16 cellular contexts compared by ENCODE assay signal in genomic region chr17:83180996-83181481, GRCh38.
DNase-seq lines count a peak whose midpoint lies in the region; ATAC-seq and TF ChIP-seq lines count a peak whose summit lies in the region.
"Had no signal": no experiment of that assay in that cellular context is flagged by ENCODE, and none has a peak within 500 bp of the region (broad histone marks: within the 10 kb centered on the region; RNA-seq: fewer than 3 reads in every experiment).

No MANE protein-coding gene starts in this region.

- no peak for DNase-seq in activated CD4-positive, alpha-beta T cell treated with anti-CD3 and anti-CD28 coated beads for 36 hours
- no peak for DNase-seq in activated CD4-positive, alpha-beta T cell treated with anti-CD3 and anti-CD28 coated beads, Interleukin-2, amount 50 U/mL, for 4 hours
- DNase-seq in GM12864 (ENCODE audit: low read depth) (no peak), WTC11 (ENCODE audit: low spot score) (peak; percentile 8), mucosa of gallbladder (ENCODE audit: low spot score) (peak; percentile 8), substantia nigra (lab: John Stamatoyannopoulos, UW) (no peak), KBM-7 (no peak), RKO (ENCODE audit: low spot score) (no peak)
- DNase-seq: activated CD4-positive, alpha-beta T cell treated with anti-CD3 and anti-CD28 coated beads, Interleukin-2, amount 10 ng/mL, durations not matched to agents 24 days and 14 days; Calu3; erythroblast; kidney glomerular epithelial cell; MM.1S had no signal

- no peaks in the 10 kb centered on the region for H3K36me3 Mint-ChIP-seq in activated CD4-positive, alpha-beta T cell treated with anti-CD3 and anti-CD28 coated beads for 36 hours (ENCODE audit: low read depth)
- no peaks in the 10 kb centered on the region for H3K36me3 Mint-ChIP-seq in WTC11

- intact Hi-C loops in activated CD4-positive, alpha-beta T cell treated with anti-CD3 and anti-CD28 coated beads for 36 hours (cut with DNase I, micrococcal nuclease) = no loop called here

- POLR2A ChIA-PET in activated CD4-positive, alpha-beta T cell treated with anti-CD3 and anti-CD28 coated beads for 36 hours (lab: Charles Lee) = no interaction called here
- POLR2A ChIA-PET in WTC11 (lab: Charles Lee) = no interaction called here

- H3K9me3 Mint-ChIP-seq in activated CD4-positive, alpha-beta T cell treated with anti-CD3 and anti-CD28 coated beads for 36 hours (ENCODE audit: low read depth) = no peaks in the 10 kb centered on the region
- 0 out of 2 replicates have a peak, but pooled peaks cover 2% of the 10 kb centered on the region for H3K9me3 Mint-ChIP-seq in WTC11
- H3K9me3 Mint-ChIP-seq: activated CD4-positive, alpha-beta T cell treated with anti-CD3 and anti-CD28 coated beads, Interleukin-2, amount 10 ng/mL, durations not matched to agents 24 days and 14 days; T-helper 1 cell treated with Interleukin-12 subunit alpha and Interleukin-12 subunit beta and Interleukin-4 antibody, amounts not matched to agents 30 μg/mL and 1 μg/mL, for 36 hours had no signal

- CTCF ChIA-PET in activated CD4-positive, alpha-beta T cell treated with anti-CD3 and anti-CD28 coated beads for 36 hours (lab: Charles Lee) = interaction anchor here (1.2 kb wide), 1 partner anchor 10 kb away, joined by 4 read pairs; no protein-coding TSS in a partner anchor
- CTCF ChIA-PET in WTC11 (lab: Charles Lee) = interaction anchor here (0.5 to 1.4 kb wide), 5 partner anchors 36 to 284 kb away, joined by 3 to 5 read pairs (median 3); partner anchors contain the start of gene METRNL

- no peak overlapping the region for H3K27ac ChIP-seq in substantia nigra (ENCODE audit: low read depth, low read length, poor library complexity, severe bottlenecking)
- H3K27ac ChIP-seq: heart left ventricle had no signal

- H3K27ac Mint-ChIP-seq in activated CD4-positive, alpha-beta T cell treated with anti-CD3 and anti-CD28 coated beads for 36 hours = no peak overlapping the region
- no peak overlapping the region for H3K27ac Mint-ChIP-seq in WTC11
- H3K27ac Mint-ChIP-seq: activated CD4-positive, alpha-beta T cell treated with anti-CD3 and anti-CD28 coated beads, Interleukin-2, amount 10 ng/mL, durations not matched to agents 24 days and 14 days; progenitor cell of endocrine pancreas; T-helper 1 cell treated with Interleukin-12 subunit alpha and Interleukin-12 subunit beta and Interleukin-4 antibody, amounts not matched to agents 30 μg/mL and 1 μg/mL, for 36 hours had no signal

- in situ Hi-C loops in KBM-7 (cut with MboI; ENCODE audit: low pct_unique_long_range_greater_than_20kb, low sequenced_read_pairs) = no loop called here

- H3K27me3 Mint-ChIP-seq in activated CD4-positive, alpha-beta T cell treated with anti-CD3 and anti-CD28 coated beads for 36 hours = no peaks in the 10 kb centered on the region
- H3K27me3 Mint-ChIP-seq in WTC11 (ENCODE audit: low read depth) = no peaks in the 10 kb centered on the region

- H3K4me1 Mint-ChIP-seq in activated CD4-positive, alpha-beta T cell treated with anti-CD3 and anti-CD28 coated beads for 36 hours = no peaks in the 10 kb centered on the region
- no peaks in the 10 kb centered on the region for H3K4me1 Mint-ChIP-seq in WTC11
- H3K4me1 Mint-ChIP-seq: activated CD4-positive, alpha-beta T cell treated with anti-CD3 and anti-CD28 coated beads, Interleukin-2, amount 10 ng/mL, durations not matched to agents 24 days and 14 days had no signal

- peak; percentile 18 for TF ChIP-seq CTCF in GM12864 (IDR thresholded peaks at IDR 0.05; ENCODE audit: low read depth, low read length, missing control alignments)
- no peak for TF ChIP-seq CTCF in WTC11 (IDR thresholded peaks at IDR 0.05)

- no peak overlapping the region for H3K4me3 Mint-ChIP-seq in activated CD4-positive, alpha-beta T cell treated with anti-CD3 and anti-CD28 coated beads for 36 hours
- H3K4me3 Mint-ChIP-seq in WTC11 = no peak overlapping the region
- H3K4me3 Mint-ChIP-seq: activated CD4-positive, alpha-beta T cell treated with anti-CD3 and anti-CD28 coated beads, Interleukin-2, amount 10 ng/mL, durations not matched to agents 24 days and 14 days; T-helper 1 cell treated with Interleukin-12 subunit alpha and Interleukin-12 subunit beta and Interleukin-4 antibody, amounts not matched to agents 30 μg/mL and 1 μg/mL, for 36 hours had no signal

- no peak overlapping the region for H3K4me3 ChIP-seq in GM12864 (ENCODE audit: low read depth, low read length)
- H3K4me3 ChIP-seq: heart left ventricle had no signal

- ATAC-seq in activated CD4-positive, alpha-beta T cell treated with anti-CD3 and anti-CD28 coated beads for 36 hours = peak; percentile 36
- no peak; the same call in 1 of the 2 replicates for ATAC-seq in WTC11
- ATAC-seq: heart left ventricle had no signal

TF ChIP-seq in WTC11, 78 proteins besides CTCF, POLR2A, EP300 and RAD21:
- no peak for TF ChIP-seq MYBL2 (CRISPR knock-in tag; IDR thresholded peaks at IDR 0.05)
- no peak for TF ChIP-seq IRF2 (CRISPR knock-in tag; IDR thresholded peaks at IDR 0.05; ENCODE audit: borderline replicate concordance, low read depth)
- no peak for TF ChIP-seq ZNF263 (CRISPR knock-in tag; IDR thresholded peaks at IDR 0.05; ENCODE audit: low read depth)
- TF ChIP-seq, protein P1, sequence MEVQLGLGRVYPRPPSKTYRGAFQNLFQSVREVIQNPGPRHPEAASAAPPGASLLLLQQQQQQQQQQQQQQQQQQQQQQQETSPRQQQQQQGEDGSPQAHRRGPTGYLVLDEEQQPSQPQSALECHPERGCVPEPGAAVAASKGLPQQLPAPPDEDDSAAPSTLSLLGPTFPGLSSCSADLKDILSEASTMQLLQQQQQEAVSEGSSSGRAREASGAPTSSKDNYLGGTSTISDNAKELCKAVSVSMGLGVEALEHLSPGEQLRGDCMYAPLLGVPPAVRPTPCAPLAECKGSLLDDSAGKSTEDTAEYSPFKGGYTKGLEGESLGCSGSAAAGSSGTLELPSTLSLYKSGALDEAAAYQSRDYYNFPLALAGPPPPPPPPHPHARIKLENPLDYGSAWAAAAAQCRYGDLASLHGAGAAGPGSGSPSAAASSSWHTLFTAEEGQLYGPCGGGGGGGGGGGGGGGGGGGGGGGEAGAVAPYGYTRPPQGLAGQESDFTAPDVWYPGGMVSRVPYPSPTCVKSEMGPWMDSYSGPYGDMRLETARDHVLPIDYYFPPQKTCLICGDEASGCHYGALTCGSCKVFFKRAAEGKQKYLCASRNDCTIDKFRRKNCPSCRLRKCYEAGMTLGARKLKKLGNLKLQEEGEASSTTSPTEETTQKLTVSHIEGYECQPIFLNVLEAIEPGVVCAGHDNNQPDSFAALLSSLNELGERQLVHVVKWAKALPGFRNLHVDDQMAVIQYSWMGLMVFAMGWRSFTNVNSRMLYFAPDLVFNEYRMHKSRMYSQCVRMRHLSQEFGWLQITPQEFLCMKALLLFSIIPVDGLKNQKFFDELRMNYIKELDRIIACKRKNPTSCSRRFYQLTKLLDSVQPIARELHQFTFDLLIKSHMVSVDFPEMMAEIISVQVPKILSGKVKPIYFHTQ (CRISPR knock-in tag; IDR thresholded peaks at IDR 0.05) = no peak
- no peak for TF ChIP-seq ATF1 (CRISPR knock-in tag; IDR thresholded peaks at IDR 0.05)
- no peak for TF ChIP-seq ZNF121 (CRISPR knock-in tag; IDR thresholded peaks at IDR 0.05)
- TF ChIP-seq, protein P2, sequence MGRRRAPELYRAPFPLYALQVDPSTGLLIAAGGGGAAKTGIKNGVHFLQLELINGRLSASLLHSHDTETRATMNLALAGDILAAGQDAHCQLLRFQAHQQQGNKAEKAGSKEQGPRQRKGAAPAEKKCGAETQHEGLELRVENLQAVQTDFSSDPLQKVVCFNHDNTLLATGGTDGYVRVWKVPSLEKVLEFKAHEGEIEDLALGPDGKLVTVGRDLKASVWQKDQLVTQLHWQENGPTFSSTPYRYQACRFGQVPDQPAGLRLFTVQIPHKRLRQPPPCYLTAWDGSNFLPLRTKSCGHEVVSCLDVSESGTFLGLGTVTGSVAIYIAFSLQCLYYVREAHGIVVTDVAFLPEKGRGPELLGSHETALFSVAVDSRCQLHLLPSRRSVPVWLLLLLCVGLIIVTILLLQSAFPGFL (CRISPR knock-in tag; IDR thresholded peaks at IDR 0.05; ENCODE audit: borderline replicate concordance) = no peak
- no peak for TF ChIP-seq NR1H2 (CRISPR knock-in tag; IDR thresholded peaks at IDR 0.05)
- no peak for TF ChIP-seq NFYB (CRISPR knock-in tag; conservative IDR thresholded peaks at IDR 0.05; ENCODE audit: low read depth)

Comparison
In these comparisons a context has a peak if more than half of its experiments do, and no peak if none do; other contexts are left out.
1. DNase-seq: peak in WTC11 (single experiment) and mucosa of gallbladder (single experiment); none in activated CD4-positive, alpha-beta T cell treated with anti-CD3 and anti-CD28 coated beads for 36 hours (single experiment), activated CD4-positive, alpha-beta T cell treated with anti-CD3 and anti-CD28 coated beads, Interleukin-2, amount 50 U/mL, for 4 hours (0 of 2), GM12864 (single experiment), substantia nigra (0 of 49), KBM-7 (single experiment) and RKO (single experiment).